2 cellular contexts compared by ENCODE assay signal in genomic region chr9:87871425-87872078, GRCh38.
TF ChIP-seq lines count a peak whose summit lies in the region.

No MANE protein-coding gene starts in this region.

TF ChIP-seq in IMR-90, 13 proteins besides CTCF, POLR2A, EP300 and RAD21:
- TF ChIP-seq, protein P1, sequence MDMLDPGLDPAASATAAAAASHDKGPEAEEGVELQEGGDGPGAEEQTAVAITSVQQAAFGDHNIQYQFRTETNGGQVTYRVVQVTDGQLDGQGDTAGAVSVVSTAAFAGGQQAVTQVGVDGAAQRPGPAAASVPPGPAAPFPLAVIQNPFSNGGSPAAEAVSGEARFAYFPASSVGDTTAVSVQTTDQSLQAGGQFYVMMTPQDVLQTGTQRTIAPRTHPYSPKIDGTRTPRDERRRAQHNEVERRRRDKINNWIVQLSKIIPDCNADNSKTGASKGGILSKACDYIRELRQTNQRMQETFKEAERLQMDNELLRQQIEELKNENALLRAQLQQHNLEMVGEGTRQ (IDR thresholded peaks at IDR 0.05; ENCODE audit: low read depth, low read length): no peak
- TF ChIP-seq BHLHE40 (IDR thresholded peaks at IDR 0.05; ENCODE audit: low read depth, low read length): no peak
- no peak for TF ChIP-seq RCOR1 (IDR thresholded peaks at IDR 0.05; ENCODE audit: insufficient replicate concordance, low read length)
- TF ChIP-seq MAZ (IDR thresholded peaks at IDR 0.05; ENCODE audit: borderline replicate concordance, low read depth, low read length): no peak
- no peak for TF ChIP-seq RFX5 (IDR thresholded peaks at IDR 0.05; ENCODE audit: low read depth, low read length)
- TF ChIP-seq CEBPB (IDR thresholded peaks at IDR 0.05; ENCODE audit: low read depth, low read length): no peak
- no peak for TF ChIP-seq CHD1 (IDR thresholded peaks at IDR 0.05; ENCODE audit: low read depth, low read length)
- no peak for TF ChIP-seq MAFK (IDR thresholded peaks at IDR 0.05; ENCODE audit: low read depth, low read length)
- no peak for TF ChIP-seq FOS (IDR thresholded peaks at IDR 0.05; ENCODE audit: low read depth, low read length)
- no peak for TF ChIP-seq MXI1 (IDR thresholded peaks at IDR 0.05; ENCODE audit: borderline replicate concordance, low read depth, low read length)
- TF ChIP-seq, protein P2, sequence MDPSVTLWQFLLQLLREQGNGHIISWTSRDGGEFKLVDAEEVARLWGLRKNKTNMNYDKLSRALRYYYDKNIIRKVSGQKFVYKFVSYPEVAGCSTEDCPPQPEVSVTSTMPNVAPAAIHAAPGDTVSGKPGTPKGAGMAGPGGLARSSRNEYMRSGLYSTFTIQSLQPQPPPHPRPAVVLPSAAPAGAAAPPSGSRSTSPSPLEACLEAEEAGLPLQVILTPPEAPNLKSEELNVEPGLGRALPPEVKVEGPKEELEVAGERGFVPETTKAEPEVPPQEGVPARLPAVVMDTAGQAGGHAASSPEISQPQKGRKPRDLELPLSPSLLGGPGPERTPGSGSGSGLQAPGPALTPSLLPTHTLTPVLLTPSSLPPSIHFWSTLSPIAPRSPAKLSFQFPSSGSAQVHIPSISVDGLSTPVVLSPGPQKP (IDR thresholded peaks at IDR 0.05; ENCODE audit: borderline replicate concordance, low read depth, low read length): no peak
- TF ChIP-seq NFE2L2 (IDR thresholded peaks at IDR 0.05; ENCODE audit: low read depth, low read length): no peak
- TF ChIP-seq SMC3 (IDR thresholded peaks at IDR 0.05; ENCODE audit: low read depth, low read length): no peak

TF ChIP-seq in HepG2, 621 proteins besides CTCF, POLR2A, EP300 and RAD21:
- TF ChIP-seq PBX3 (CRISPR knock-in tag; IDR thresholded peaks at IDR 0.05; ENCODE audit: borderline replicate concordance): no peak
- no peak for TF ChIP-seq NFATC3 (CRISPR knock-in tag; IDR thresholded peaks at IDR 0.05)
- TF ChIP-seq SOX13 (IDR thresholded peaks at IDR 0.05): no peak
- no peak for TF ChIP-seq SOX13 (CRISPR knock-in tag; conservative IDR thresholded peaks at IDR 0.05 in 1 of 2, IDR thresholded peaks at IDR 0.05 in 1 of 2)
- TF ChIP-seq, protein P3, sequence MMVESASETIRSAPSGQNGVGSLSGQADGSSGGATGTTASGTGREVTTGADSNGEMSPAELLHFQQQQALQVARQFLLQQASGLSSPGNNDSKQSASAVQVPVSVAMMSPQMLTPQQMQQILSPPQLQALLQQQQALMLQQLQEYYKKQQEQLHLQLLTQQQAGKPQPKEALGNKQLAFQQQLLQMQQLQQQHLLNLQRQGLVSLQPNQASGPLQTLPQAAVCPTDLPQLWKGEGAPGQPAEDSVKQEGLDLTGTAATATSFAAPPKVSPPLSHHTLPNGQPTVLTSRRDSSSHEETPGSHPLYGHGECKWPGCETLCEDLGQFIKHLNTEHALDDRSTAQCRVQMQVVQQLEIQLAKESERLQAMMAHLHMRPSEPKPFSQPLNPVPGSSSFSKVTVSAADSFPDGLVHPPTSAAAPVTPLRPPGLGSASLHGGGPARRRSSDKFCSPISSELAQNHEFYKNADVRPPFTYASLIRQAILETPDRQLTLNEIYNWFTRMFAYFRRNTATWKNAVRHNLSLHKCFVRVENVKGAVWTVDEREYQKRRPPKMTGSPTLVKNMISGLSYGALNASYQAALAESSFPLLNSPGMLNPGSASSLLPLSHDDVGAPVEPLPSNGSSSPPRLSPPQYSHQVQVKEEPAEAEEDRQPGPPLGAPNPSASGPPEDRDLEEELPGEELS (CRISPR knock-in tag; IDR thresholded peaks at IDR 0.05): no peak
- TF ChIP-seq, protein P4, sequence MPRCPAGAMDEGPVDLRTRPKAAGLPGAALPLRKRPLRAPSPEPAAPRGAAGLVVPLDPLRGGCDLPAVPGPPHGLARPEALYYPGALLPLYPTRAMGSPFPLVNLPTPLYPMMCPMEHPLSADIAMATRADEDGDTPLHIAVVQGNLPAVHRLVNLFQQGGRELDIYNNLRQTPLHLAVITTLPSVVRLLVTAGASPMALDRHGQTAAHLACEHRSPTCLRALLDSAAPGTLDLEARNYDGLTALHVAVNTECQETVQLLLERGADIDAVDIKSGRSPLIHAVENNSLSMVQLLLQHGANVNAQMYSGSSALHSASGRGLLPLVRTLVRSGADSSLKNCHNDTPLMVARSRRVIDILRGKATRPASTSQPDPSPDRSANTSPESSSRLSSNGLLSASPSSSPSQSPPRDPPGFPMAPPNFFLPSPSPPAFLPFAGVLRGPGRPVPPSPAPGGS (CRISPR knock-in tag; IDR thresholded peaks at IDR 0.05): no peak
- TF ChIP-seq PITX1 (CRISPR knock-in tag; IDR thresholded peaks at IDR 0.05): no peak
- no peak for TF ChIP-seq SALL2 (CRISPR knock-in tag; IDR thresholded peaks at IDR 0.05)
- no peak for TF ChIP-seq STAT5B (CRISPR knock-in tag; IDR thresholded peaks at IDR 0.05)
- TF ChIP-seq ZNF510 (CRISPR knock-in tag; IDR thresholded peaks at IDR 0.05; ENCODE audit: low read depth): no peak
- TF ChIP-seq GMEB1 (CRISPR knock-in tag; IDR thresholded peaks at IDR 0.05; ENCODE audit: borderline replicate concordance): no peak
- no peak for TF ChIP-seq NR3C1 (CRISPR knock-in tag; IDR thresholded peaks at IDR 0.05)
- no peak for TF ChIP-seq ZNF432 (CRISPR knock-in tag; IDR thresholded peaks at IDR 0.05; ENCODE audit: borderline replicate concordance)
